In genomic region chr9:92612816-92613215, GRCh38 we compare ENCODE assay signal across 29 cellular contexts.
"Had no signal": no experiment of that assay in that cellular context is flagged by ENCODE, and none has a peak within 500 bp of the region (broad histone marks: within the 10 kb centered on the region; RNA-seq: fewer than 3 reads in every experiment).

No MANE protein-coding gene starts in this region.

- ATAC-seq: activated CD8-positive, alpha-beta memory T cell treated with anti-CD3 and anti-CD28 coated beads, Interleukin-2, amount 10 ng/mL, durations not matched to agents 7 days and 5 days; activated naive CD8-positive, alpha-beta T cell treated with anti-CD3 and anti-CD28 coated beads, Interleukin-2, amount 50 U/mL, for 24 hours; PC-3 had no signal

- DNase-seq: activated CD4-positive, alpha-beta memory T cell treated with anti-CD3 and anti-CD28 coated beads, Interleukin-2, amount 10 ng/mL, durations not matched to agents 7 days and 5 days; activated CD4-positive, alpha-beta T cell treated with anti-CD3 and anti-CD28 coated beads for 1 hour; activated CD4-positive, alpha-beta T cell treated with anti-CD3 and anti-CD28 coated beads for 48 hours; activated CD4-positive, CD25-positive, alpha-beta regulatory T cell; activated CD8-positive, alpha-beta memory T cell treated with anti-CD3 and anti-CD28 coated beads for 24 hours; activated CD8-positive, alpha-beta memory T cell treated with anti-CD3 and anti-CD28 coated beads, Interleukin-2, amount 10 ng/mL, durations not matched to agents 7 days and 5 days; activated CD8-positive, alpha-beta memory T cell treated with anti-CD3 and anti-CD28 coated beads, Interleukin-2, amount 50 U/mL, for 48 hours; activated effector memory CD4-positive, alpha-beta T cell treated with Interleukin-2 at 50 U/mL for 16 hours; activated naive CD4-positive, alpha-beta T cell treated with anti-CD3 and anti-CD28 coated beads, Interleukin-2, amount 10 ng/mL, durations not matched to agents 7 days and 5 days; activated naive CD8-positive, alpha-beta T cell treated with anti-CD3 and anti-CD28 coated beads, Interleukin-2, amount 50 U/mL, for 24 hours; activated T-cell treated with anti-CD3 and anti-CD28 coated beads, Interleukin-2, amount 50 U/mL, for 48 hours; Karpas-422; KBM-7; NCI-H1048; NCI-H1105 treated with DMSO at 0.1 percent for 48 hours; NCI-H1436; NCI-H1694; NCI-H1930; NCI-H2081 treated with DMSO at 0.1 percent for 48 hours; NCI-H510A; NCI-H526; NCI-H748 treated with DMSO at 0.1 percent for 48 hours; NK-92 treated with Interleukin-12 subunit alpha and Interleukin-12 subunit beta, amount 100 ng/mL, for 24 hours; PC-3; Peyer's patch; Right ventricle myocardium superior; T1000; WERI-Rb-1 had no signal

- H3K4me3 ChIP-seq: Peyer's patch, SK-N-MC had no signal

- H3K27me3 ChIP-seq: Peyer's patch had no signal

- H3K27ac ChIP-seq: SK-N-MC had no signal
